In genomic region chr15:34337557-34338306, GRCh38 we compare ENCODE assay signal across 8 cellular contexts. TPM values are rescaled to one million over a fixed set of nuclear protein-coding genes. Genes with fewer than 3 reads are reported as not detected.
DNase-seq lines count a peak whose midpoint lies in the region; ATAC-seq and TF ChIP-seq lines count a peak whose summit lies in the region.

SLC12A6 (minus strand) TSS chr15:34337781; CDS start chr15:34336680, 1,101 bp downstream.

- intact Hi-C loops in ascending aorta (cut with DNase I) (loop anchor here (2.0 to 5.0 kb wide), 3 partner anchors 17 to 250 kb away; partner anchors contain the start of gene EMC4), right cardiac atrium (cut with DNase I) (no loop called here), vagina (cut with DNase I) (no loop called here)

- H3K27ac ChIP-seq in ascending aorta (peak within 1 kb of the TSS; percentile 74 to 90), right cardiac atrium (ENCODE audit: low read length) (peak within 1 kb of the TSS; percentile 87), rectal smooth muscle tissue (ENCODE audit: low read depth, low read length) (peak within 1 kb of the TSS; percentile 85), vagina (peak within 1 kb of the TSS; percentile 93)

- peak within 1 kb of the TSS; percentile 51 for H3K9ac ChIP-seq in rectal smooth muscle tissue (ENCODE audit: low read length)

- H3K4me3 ChIP-seq in ascending aorta = peak within 1 kb of the TSS; percentile 71 to 99
- peak within 1 kb of the TSS; percentile 79 for H3K4me3 ChIP-seq in right cardiac atrium (ENCODE audit: low read length)
- H3K4me3 ChIP-seq in rectal smooth muscle tissue (ENCODE audit: low read length) = peak within 1 kb of the TSS; percentile 75
- peak within 1 kb of the TSS; percentile 58 to 93 for H3K4me3 ChIP-seq in vagina

- no peaks in the 10 kb centered on the region for H3K9me3 Mint-ChIP-seq in T-helper 2 cell treated with Interferon-gamma antibody and Interleukin-4, amounts not matched to agents 5 μg/mL and 100 μg/mL, for 36 hours

- peaks cover 36% of the 10 kb centered on the region for H3K36me3 Mint-ChIP-seq in T-helper 2 cell treated with Interferon-gamma antibody and Interleukin-4, amounts not matched to agents 5 μg/mL and 100 μg/mL, for 36 hours (ENCODE audit: low read depth)

- H3K27me3 ChIP-seq in ascending aorta (no peaks in the 10 kb centered on the region), right cardiac atrium (ENCODE audit: control insufficient read depth, insufficient read depth) (no peaks in the 10 kb centered on the region), rectal smooth muscle tissue (ENCODE audit: control insufficient read depth, insufficient read depth, low read length) (no peaks in the 10 kb centered on the region), vagina (no peaks in the 10 kb centered on the region)

- no peaks in the 10 kb centered on the region for H3K27me3 Mint-ChIP-seq in T-helper 2 cell treated with Interferon-gamma antibody and Interleukin-4, amounts not matched to agents 5 μg/mL and 100 μg/mL, for 36 hours (ENCODE audit: low read depth)

- peak; percentile 60 to 75 for DNase-seq in NCI-H1930 (lab: John Stamatoyannopoulos, UW)
- DNase-seq in T-helper 2 cell treated with Interferon-gamma antibody and Interleukin-4, amounts not matched to agents 5 μg/mL and 100 μg/mL, for 36 hours (ENCODE audit: low spot score) = peak; percentile 91
- DNase-seq in ascending aorta (ENCODE audit: low spot score in 2 of 2) = peak; percentile 59 to 95
- peak; percentile 93 to 97 (median 97) for DNase-seq in right cardiac atrium
- no peak for DNase-seq in vagina (ENCODE audit: extremely low spot score in 2 of 2)

- H3K4me1 ChIP-seq in ascending aorta (peaks cover 10 to 25% of the 10 kb centered on the region in 2 donors), right cardiac atrium (ENCODE audit: control insufficient read depth, insufficient read depth, low read length) (peaks cover 6% of the 10 kb centered on the region), rectal smooth muscle tissue (ENCODE audit: control insufficient read depth, insufficient read depth, low read length) (peaks cover 3% of the 10 kb centered on the region), vagina (peaks cover 60% of the 10 kb centered on the region)

- H3K9me3 ChIP-seq in ascending aorta = no peaks in the 10 kb centered on the region
- H3K9me3 ChIP-seq in right cardiac atrium (ENCODE audit: control insufficient read depth, low read length) = no peaks in the 10 kb centered on the region
- no peaks in the 10 kb centered on the region for H3K9me3 ChIP-seq in vagina

- WGBS in right cardiac atrium = under 1% methylated on average over 78 of the region's 78 CpGs

- TF ChIP-seq CTCF in ascending aorta (IDR thresholded peaks at IDR 0.05) (no peak), vagina (IDR thresholded peaks at IDR 0.05) (no peak)

- H3K27ac Mint-ChIP-seq in T-helper 2 cell treated with Interferon-gamma antibody and Interleukin-4, amounts not matched to agents 5 μg/mL and 100 μg/mL, for 36 hours = peak within 1 kb of the TSS; percentile 94

- TF ChIP-seq POLR2A in vagina (IDR thresholded peaks at IDR 0.05) = peak in 1 of 2 donors; percentile 39

- peaks cover 56% of the 10 kb centered on the region for H3K4me1 Mint-ChIP-seq in T-helper 2 cell treated with Interferon-gamma antibody and Interleukin-4, amounts not matched to agents 5 μg/mL and 100 μg/mL, for 36 hours (ENCODE audit: low read depth)

- H3K4me3 Mint-ChIP-seq in T-helper 2 cell treated with Interferon-gamma antibody and Interleukin-4, amounts not matched to agents 5 μg/mL and 100 μg/mL, for 36 hours = peak within 1 kb of the TSS; percentile 99

- H3K36me3 ChIP-seq in ascending aorta = peaks cover 3 to 8% of the 10 kb centered on the region in 2 donors
- no peaks in the 10 kb centered on the region for H3K36me3 ChIP-seq in rectal smooth muscle tissue (ENCODE audit: control insufficient read depth, insufficient read depth, low read length)
- peaks cover 0 to 7% of the 10 kb centered on the region in 2 donors for H3K36me3 ChIP-seq in vagina

- ATAC-seq in GM18498 (IDR thresholded peaks at IDR 0.05; ENCODE audit: unreplicated experiment) (peak; percentile 71), HG02884 (IDR thresholded peaks at IDR 0.05; ENCODE audit: unreplicated experiment) (peak; percentile 55), right cardiac atrium (peak; percentile 97 to 99)

RNA-seq across cellular contexts. Expression of gene SLC12A6, which starts in this region (rescaled TPM):
- 65.8 TPM for total RNA-seq in ascending aorta
- total RNA-seq in right cardiac atrium = 10 to 100 TPM; 15.3 to 21.2 (median 17.5) TPM
- polyA plus RNA-seq in right cardiac atrium = 8.1 TPM
- 73.4 TPM for total RNA-seq in vagina

Comparison
In these comparisons a context has a peak if more than half of its experiments do, and no peak if none do; other contexts are left out.
1. DNase-seq: peak in NCI-H1930 (2 of 2), T-helper 2 cell treated with Interferon-gamma antibody and Interleukin-4, amounts not matched to agents 5 μg/mL and 100 μg/mL, for 36 hours (single experiment), ascending aorta (2 of 2) and right cardiac atrium (3 of 3); none in vagina (0 of 2).
2. Peak in every context shown above with its lines, with median percentiles within 50 percentile points of each other: ATAC-seq, H3K27ac ChIP-seq and H3K4me3 ChIP-seq.